Comparison of ENCODE assay signal across 15 cellular contexts in genomic region chr4:33091961-33092360, GRCh38.
A peak's percentile ranks its signal among the peaks of the same experiment; 100 is the strongest.
DNase-seq lines count a peak whose midpoint lies in the region; ATAC-seq and TF ChIP-seq lines count a peak whose summit lies in the region.
"Had no signal": no experiment of that assay in that cellular context is flagged by ENCODE, and none has a peak within 500 bp of the region (broad histone marks: within the 10 kb centered on the region; RNA-seq: fewer than 3 reads in every experiment).

No MANE protein-coding gene starts in this region.

- H3K4me2 ChIP-seq in mesenchymal stem cell (ENCODE audit: low read length, poor library complexity, severe bottlenecking) = no peak overlapping the region
- H3K4me2 ChIP-seq: BLaER1 had no signal

- TF ChIP-seq POLR2A in heart left ventricle (IDR thresholded peaks at IDR 0.05) (no peak), upper lobe of left lung (IDR thresholded peaks at IDR 0.05) (no peak)

- no peak overlapping the region for H4K8ac ChIP-seq in mesenchymal stem cell (ENCODE audit: low read length)

- no peak overlapping the region for H2BK15ac ChIP-seq in mesenchymal stem cell (ENCODE audit: low read depth, poor library complexity, severe bottlenecking)

- ATAC-seq in heart left ventricle (no peak), upper lobe of left lung (ENCODE audit: low FRiP score in 2 of 2) (no peak)
- ATAC-seq: GM12878 had no signal

- H3K79me1 ChIP-seq in mesenchymal stem cell (replicated peaks; ENCODE audit: low read length, poor library complexity, severe bottlenecking) = no peaks in the 10 kb centered on the region

- no peaks in the 10 kb centered on the region for H3K36me3 ChIP-seq in heart left ventricle
- no peaks in the 10 kb centered on the region for H3K36me3 ChIP-seq in mesenchymal stem cell (ENCODE audit: control insufficient read depth in 1 of 2, insufficient read depth in 2 of 2, low read depth in 1 of 2, low read length in 2 of 2)
- H3K36me3 ChIP-seq in upper lobe of left lung = no peaks in the 10 kb centered on the region
- H3K36me3 ChIP-seq: BLaER1 had no signal

- H3K4ac ChIP-seq in mesenchymal stem cell (ENCODE audit: low read depth in 1 of 2, low read length in 2 of 2) = no peak overlapping the region

- H3K4me3 ChIP-seq in cardiac fibroblast (replicated peaks in 1 of 2; ENCODE audit: low read depth in 2 of 2, low read length in 2 of 2) (no peak overlapping the region), fibroblast of mammary gland (ENCODE audit: control insufficient read depth, low read depth, low read length) (no peak overlapping the region), heart left ventricle (no peak overlapping the region), mesenchymal stem cell (ENCODE audit: insufficient read depth in 1 of 2, low read depth in 1 of 2, low read length in 2 of 2) (no peak overlapping the region), upper lobe of left lung (no peak overlapping the region)
- H3K4me3 ChIP-seq: BLaER1, GM12878 had no signal

- no peak overlapping the region for H3K23ac ChIP-seq in mesenchymal stem cell (ENCODE audit: low read length in 2 of 2)

- H3K27ac ChIP-seq in heart left ventricle (no peak overlapping the region), mesenchymal stem cell (ENCODE audit: low read length, poor library complexity, severe bottlenecking) (no peak overlapping the region), upper lobe of left lung (no peak overlapping the region)
- H3K27ac ChIP-seq: BLaER1, HL-60 had no signal

- H2BK5ac ChIP-seq in mesenchymal stem cell (ENCODE audit: low read depth, low read length, poor library complexity, severe bottlenecking) = no peak overlapping the region

- H2AFZ ChIP-seq in mesenchymal stem cell (ENCODE audit: low read depth, low read length) = no peak overlapping the region

- TF ChIP-seq EP300 in upper lobe of left lung (IDR thresholded peaks at IDR 0.05) = no peak

- 88 to 92% (median 90%) methylated on average over 3 of the region's 3 CpGs for WGBS in heart left ventricle, 4 donors
- 92% methylated on average over 2 of the region's 3 CpGs for WGBS in mesenchymal stem cell
- WGBS in upper lobe of left lung, 2 donors = 84 to 90% methylated on average over 3 of the region's 3 CpGs

- no peak overlapping the region for H3K18ac ChIP-seq in mesenchymal stem cell (ENCODE audit: low read depth in 1 of 2, low read length in 2 of 2)

- H2BK120ac ChIP-seq in mesenchymal stem cell (ENCODE audit: low read depth, low read length) = no peak overlapping the region

- H3K9ac ChIP-seq in mesenchymal stem cell (ENCODE audit: low read length) = no peak overlapping the region
- H3K9ac ChIP-seq: BLaER1 had no signal

- intact Hi-C loops in heart left ventricle (cut with DNase I) = no loop called here

- H3K4me1 ChIP-seq in heart left ventricle (no peaks in the 10 kb centered on the region), mesenchymal stem cell (ENCODE audit: control insufficient read depth, insufficient read depth, low read depth, low read length) (peaks cover 3% of the 10 kb centered on the region), upper lobe of left lung (no peaks in the 10 kb centered on the region)
- H3K4me1 ChIP-seq: BLaER1 had no signal

- TF ChIP-seq CTCF in cardiac fibroblast (IDR thresholded peaks at IDR 0.05; ENCODE audit: low read depth, low read length) (no peak), fibroblast of mammary gland (conservative IDR thresholded peaks at IDR 0.05; ENCODE audit: control insufficient read depth, insufficient read depth, low read depth, low read length) (no peak), heart left ventricle (IDR thresholded peaks at IDR 0.05) (no peak), upper lobe of left lung (IDR thresholded peaks at IDR 0.05) (no peak)

- DNase-seq in ELR (ENCODE audit: low read depth) (peak; percentile 17), NCI-H226 (peak; percentile 14), cardiac fibroblast (ENCODE audit: low read depth in 2 of 2) (peak; percentile 58 to 68), fibroblast of mammary gland (ENCODE audit: low read depth) (peak; percentile 69), heart left ventricle (no peak), mesenchymal stem cell (no peak), upper lobe of left lung (no peak), NCI-H510A (lab: John Stamatoyannopoulos, UW) (no peak)
- DNase-seq: 8988T; CD4-positive, alpha-beta memory T cell; DMS79 treated with DMSO at 0.1 percent for 48 hours; H9 had no signal

- H3K27me3 ChIP-seq in heart left ventricle (no peaks in the 10 kb centered on the region), mesenchymal stem cell (ENCODE audit: control insufficient read depth in 1 of 2, insufficient read depth in 1 of 2, low read length in 2 of 2) (no peaks in the 10 kb centered on the region), upper lobe of left lung (no peaks in the 10 kb centered on the region)
- H3K27me3 ChIP-seq: BLaER1 had no signal

- no peaks in the 10 kb centered on the region for H3K9me3 ChIP-seq in heart left ventricle
- H3K9me3 ChIP-seq in mesenchymal stem cell (ENCODE audit: control insufficient read depth, low read length) = no peaks in the 10 kb centered on the region
- H3K9me3 ChIP-seq in upper lobe of left lung = no peaks in the 10 kb centered on the region
- H3K9me3 ChIP-seq: BLaER1 had no signal

- no peak overlapping the region for H3K14ac ChIP-seq in mesenchymal stem cell (ENCODE audit: low read length in 2 of 2)

- no peak overlapping the region for H2AK5ac ChIP-seq in mesenchymal stem cell (ENCODE audit: low read length, severe bottlenecking)

- no peak overlapping the region for H2BK12ac ChIP-seq in mesenchymal stem cell (ENCODE audit: low read length in 2 of 2)

- no peak overlapping the region for H4K91ac ChIP-seq in mesenchymal stem cell (ENCODE audit: low read length)

Comparison
In these comparisons a context has a peak if more than half of its experiments do, and no peak if none do; other contexts are left out.
1. DNase-seq: peak in ELR (single experiment), NCI-H226 (single experiment), cardiac fibroblast (2 of 2) and fibroblast of mammary gland (single experiment); none in heart left ventricle (0 of 5), mesenchymal stem cell (single experiment), upper lobe of left lung (0 of 2) and NCI-H510A (single experiment).